Comparison of ENCODE assay signal across 1 cellular context in the genomic region with DNA sequence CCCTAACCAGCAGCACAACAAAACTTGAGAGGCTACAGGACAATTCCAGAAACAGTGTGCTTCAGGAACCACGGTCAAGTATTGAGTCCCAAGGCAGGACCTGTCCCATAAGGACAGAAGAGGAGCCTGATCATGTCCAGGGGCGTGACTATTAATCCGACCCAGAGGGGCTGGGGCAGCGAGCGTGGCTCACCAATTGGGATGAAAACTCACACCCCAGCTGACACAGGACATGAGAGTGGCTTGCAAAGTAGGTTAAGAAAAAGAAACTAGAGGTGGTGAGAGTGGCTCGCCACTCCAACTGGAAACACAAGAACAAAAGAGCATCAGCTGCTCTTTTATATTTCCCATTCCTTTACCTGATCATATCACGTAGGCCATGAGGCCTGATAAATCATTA.
TF ChIP-seq lines count a peak whose summit lies in the region.

No MANE protein-coding gene starts in this region.

TF ChIP-seq in GM23338, 12 proteins besides CTCF, POLR2A, EP300 and RAD21:
- TF ChIP-seq, protein P1, sequence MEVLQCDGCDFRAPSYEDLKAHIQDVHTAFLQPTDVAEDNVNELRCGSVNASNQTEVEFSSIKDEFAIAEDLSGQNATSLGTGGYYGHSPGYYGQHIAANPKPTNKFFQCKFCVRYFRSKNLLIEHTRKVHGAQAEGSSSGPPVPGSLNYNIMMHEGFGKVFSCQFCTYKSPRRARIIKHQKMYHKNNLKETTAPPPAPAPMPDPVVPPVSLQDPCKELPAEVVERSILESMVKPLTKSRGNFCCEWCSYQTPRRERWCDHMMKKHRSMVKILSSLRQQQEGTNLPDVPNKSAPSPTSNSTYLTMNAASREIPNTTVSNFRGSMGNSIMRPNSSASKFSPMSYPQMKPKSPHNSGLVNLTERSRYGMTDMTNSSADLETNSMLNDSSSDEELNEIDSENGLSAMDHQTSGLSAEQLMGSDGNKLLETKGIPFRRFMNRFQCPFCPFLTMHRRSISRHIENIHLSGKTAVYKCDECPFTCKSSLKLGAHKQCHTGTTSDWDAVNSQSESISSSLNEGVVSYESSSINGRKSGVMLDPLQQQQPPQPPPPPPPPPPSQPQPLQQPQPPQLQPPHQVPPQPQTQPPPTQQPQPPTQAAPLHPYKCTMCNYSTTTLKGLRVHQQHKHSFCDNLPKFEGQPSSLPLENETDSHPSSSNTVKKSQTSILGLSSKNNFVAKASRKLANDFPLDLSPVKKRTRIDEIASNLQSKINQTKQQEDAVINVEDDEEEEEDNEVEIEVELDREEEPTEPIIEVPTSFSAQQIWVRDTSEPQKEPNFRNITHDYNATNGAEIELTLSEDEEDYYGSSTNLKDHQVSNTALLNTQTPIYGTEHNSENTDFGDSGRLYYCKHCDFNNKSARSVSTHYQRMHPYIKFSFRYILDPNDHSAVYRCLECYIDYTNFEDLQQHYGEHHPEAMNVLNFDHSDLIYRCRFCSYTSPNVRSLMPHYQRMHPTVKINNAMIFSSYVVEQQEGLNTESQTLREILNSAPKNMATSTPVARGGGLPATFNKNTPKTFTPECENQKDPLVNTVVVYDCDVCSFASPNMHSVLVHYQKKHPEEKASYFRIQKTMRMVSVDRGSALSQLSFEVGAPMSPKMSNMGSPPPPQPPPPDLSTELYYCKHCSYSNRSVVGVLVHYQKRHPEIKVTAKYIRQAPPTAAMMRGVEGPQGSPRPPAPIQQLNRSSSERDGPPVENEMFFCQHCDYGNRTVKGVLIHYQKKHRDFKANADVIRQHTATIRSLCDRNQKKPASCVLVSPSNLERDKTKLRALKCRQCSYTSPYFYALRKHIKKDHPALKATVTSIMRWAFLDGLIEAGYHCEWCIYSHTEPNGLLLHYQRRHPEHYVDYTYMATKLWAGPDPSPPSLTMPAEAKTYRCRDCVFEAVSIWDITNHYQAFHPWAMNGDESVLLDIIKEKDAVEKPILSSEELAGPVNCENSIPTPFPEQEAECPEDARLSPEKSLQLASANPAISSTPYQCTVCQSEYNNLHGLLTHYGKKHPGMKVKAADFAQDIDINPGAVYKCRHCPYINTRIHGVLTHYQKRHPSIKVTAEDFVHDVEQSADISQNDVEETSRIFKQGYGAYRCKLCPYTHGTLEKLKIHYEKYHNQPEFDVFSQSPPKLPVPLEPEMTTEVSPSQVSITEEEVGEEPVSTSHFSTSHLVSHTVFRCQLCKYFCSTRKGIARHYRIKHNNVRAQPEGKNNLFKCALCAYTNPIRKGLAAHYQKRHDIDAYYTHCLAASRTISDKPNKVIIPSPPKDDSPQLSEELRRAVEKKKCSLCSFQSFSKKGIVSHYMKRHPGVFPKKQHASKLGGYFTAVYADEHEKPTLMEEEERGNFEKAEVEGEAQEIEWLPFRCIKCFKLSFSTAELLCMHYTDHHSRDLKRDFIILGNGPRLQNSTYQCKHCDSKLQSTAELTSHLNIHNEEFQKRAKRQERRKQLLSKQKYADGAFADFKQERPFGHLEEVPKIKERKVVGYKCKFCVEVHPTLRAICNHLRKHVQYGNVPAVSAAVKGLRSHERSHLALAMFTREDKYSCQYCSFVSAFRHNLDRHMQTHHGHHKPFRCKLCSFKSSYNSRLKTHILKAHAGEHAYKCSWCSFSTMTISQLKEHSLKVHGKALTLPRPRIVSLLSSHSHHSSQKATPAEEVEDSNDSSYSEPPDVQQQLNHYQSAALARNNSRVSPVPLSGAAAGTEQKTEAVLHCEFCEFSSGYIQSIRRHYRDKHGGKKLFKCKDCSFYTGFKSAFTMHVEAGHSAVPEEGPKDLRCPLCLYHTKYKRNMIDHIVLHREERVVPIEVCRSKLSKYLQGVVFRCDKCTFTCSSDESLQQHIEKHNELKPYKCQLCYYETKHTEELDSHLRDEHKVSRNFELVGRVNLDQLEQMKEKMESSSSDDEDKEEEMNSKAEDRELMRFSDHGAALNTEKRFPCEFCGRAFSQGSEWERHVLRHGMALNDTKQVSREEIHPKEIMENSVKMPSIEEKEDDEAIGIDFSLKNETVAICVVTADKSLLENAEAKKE (CRISPR knock-in tag; IDR thresholded peaks at IDR 0.05): no peak
